28 cellular contexts compared by ENCODE assay signal in the genomic region with DNA sequence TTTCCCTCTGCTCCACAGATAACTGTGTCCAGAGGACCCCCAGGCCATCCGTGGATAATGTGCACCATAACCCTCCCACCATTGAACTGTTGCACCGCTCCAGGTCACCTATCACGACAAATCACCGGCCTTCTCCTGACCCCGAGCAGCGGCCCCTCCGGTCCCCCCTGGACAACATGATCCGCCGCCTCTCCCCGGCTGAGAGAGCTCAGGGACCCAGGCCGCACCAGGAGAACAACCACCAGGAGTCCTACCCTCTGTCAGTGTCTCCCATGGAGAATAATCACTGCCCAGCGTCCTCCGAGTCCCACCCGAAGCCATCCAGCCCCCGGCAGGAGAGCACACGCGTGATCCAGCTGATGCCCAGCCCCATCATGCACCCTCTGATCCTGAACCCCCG.
"Had no signal": no experiment of that assay in that cellular context is flagged by ENCODE, and none has a peak within 500 bp of the region (broad histone marks: within the 10 kb centered on the region; RNA-seq: fewer than 3 reads in every experiment).

No MANE protein-coding gene starts in this region.

- H3K27me3 ChIP-seq: colonic mucosa, dorsolateral prefrontal cortex, esophagus muscularis mucosa, foreskin keratinocyte, gastroesophageal sphincter, heart left ventricle, hepatocyte, left lung, ovary, sigmoid colon, testis, tibial artery had no signal

- H2AFZ ChIP-seq: hepatocyte had no signal

- H3K36me3 ChIP-seq: ovary had no signal

- H3K27me3 Mint-ChIP-seq: naive thymus-derived CD4-positive, alpha-beta T cell; type B pancreatic cell had no signal

- H3K4me3 ChIP-seq: colonic mucosa, dorsolateral prefrontal cortex, esophagus muscularis mucosa, gastroesophageal sphincter, heart left ventricle, hepatocyte, left lung, ovary, psoas muscle, sigmoid colon, testis, tibial artery had no signal

- H3K4me1 ChIP-seq: colonic mucosa, psoas muscle had no signal

- DNase-seq: colonic mucosa; dorsolateral prefrontal cortex; effector CD4-positive, alpha-beta T cell; foreskin keratinocyte; heart left ventricle; left cardiac atrium; left lung; mesendoderm; midbrain; naive thymus-derived CD4-positive, alpha-beta T cell; occipital lobe; ovary; posterior cingulate gyrus; psoas muscle; right cardiac atrium; sigmoid colon; stimulated activated CD4-positive, alpha-beta T cell treated with anti-CD3 and anti-CD28 coated beads, Interleukin-2, amount 100 ng/mL, for 24 hours; stimulated activated CD4-positive, alpha-beta T cell treated with anti-CD3 and anti-CD28 coated beads, Interleukin-4, amount 100 ng/mL, for 24 hours; stimulated activated naive CD8-positive, alpha-beta T cell treated with anti-CD3 and anti-CD28 coated beads, Interleukin-15, Interleukin-2, amounts not matched to agents 100 U/mL and 50 U/mL, for 24 hours; substantia nigra; testis; tibial artery had no signal

- H3K4me2 ChIP-seq: hepatocyte had no signal

- H3K4me1 Mint-ChIP-seq: nephron had no signal

- H3K27ac ChIP-seq: colonic mucosa, foreskin keratinocyte, gastroesophageal sphincter, heart left ventricle, hepatocyte, left lung, ovary, psoas muscle, sigmoid colon, testis had no signal

- H3K27ac Mint-ChIP-seq: naive thymus-derived CD4-positive, alpha-beta T cell; nephron; stimulated activated effector memory CD8-positive, alpha-beta T cell treated with anti-CD3 and anti-CD28 coated beads, Interleukin-12 subunit alpha, Interleukin-12 subunit beta, amount 100 ng/mL, for 72 hours; type B pancreatic cell had no signal

- ATAC-seq: foreskin keratinocyte; gastroesophageal sphincter; left cardiac atrium; left lung; naive thymus-derived CD4-positive, alpha-beta T cell; psoas muscle; stimulated activated effector memory CD8-positive, alpha-beta T cell treated with anti-CD3 and anti-CD28 coated beads, Interleukin-12 subunit alpha, Interleukin-12 subunit beta, amount 100 ng/mL, for 72 hours; stimulated activated naive CD8-positive, alpha-beta T cell treated with anti-CD3 and anti-CD28 coated beads, Interleukin-15, Interleukin-2, amounts not matched to agents 100 U/mL and 50 U/mL, for 24 hours had no signal

- H3K4me3 Mint-ChIP-seq: naive thymus-derived CD4-positive, alpha-beta T cell; nephron; stimulated activated effector memory CD8-positive, alpha-beta T cell treated with anti-CD3 and anti-CD28 coated beads, Interleukin-12 subunit alpha, Interleukin-12 subunit beta, amount 100 ng/mL, for 72 hours; type B pancreatic cell had no signal

- H3K9me3 ChIP-seq: colonic mucosa, ovary, testis had no signal
